ENCODE assay signal across 12 cellular contexts in the genomic region with DNA sequence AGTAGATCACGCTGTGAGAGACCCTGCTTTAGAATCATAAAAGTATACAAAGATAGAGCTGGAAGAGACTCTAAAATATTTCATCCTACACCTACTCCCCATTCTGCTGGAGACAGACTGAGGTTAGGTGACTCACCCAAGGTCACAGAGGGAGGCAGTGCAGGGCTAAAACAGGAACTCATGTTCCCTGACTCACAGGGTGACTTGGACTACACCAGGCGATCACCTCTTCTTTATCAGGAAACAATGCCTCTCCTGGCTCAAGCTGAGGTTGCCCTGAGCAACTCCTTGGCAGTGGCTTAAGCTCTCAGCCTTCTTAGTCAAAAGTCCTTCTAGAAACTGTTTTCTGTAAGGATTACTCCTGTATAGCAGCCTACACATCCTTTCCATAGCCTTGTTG. TPM values are rescaled to one million over a fixed set of nuclear protein-coding genes. Genes with fewer than 3 reads are reported as not detected.
DNase-seq lines count a peak whose midpoint lies in the region; ATAC-seq and TF ChIP-seq lines count a peak whose summit lies in the region.
"Had no signal": no experiment of that assay in that cellular context is flagged by ENCODE, and none has a peak within 500 bp of the region (broad histone marks: within the 10 kb centered on the region; RNA-seq: fewer than 3 reads in every experiment).

No MANE protein-coding gene starts in this region.

- peaks cover 40% of the 10 kb centered on the region for H3K27me3 Mint-ChIP-seq in activated CD8-positive, alpha-beta memory T cell treated with anti-CD3 and anti-CD28 coated beads, Interleukin-2, amount 10 ng/mL, durations not matched to agents 7 days and 5 days
- peaks cover 22% of the 10 kb centered on the region for H3K27me3 Mint-ChIP-seq in stimulated activated naive CD8-positive, alpha-beta T cell treated with anti-CD3 and anti-CD28 coated beads, Interleukin-15, amount 100 ng/mL, for 72 hours
- H3K27me3 Mint-ChIP-seq in type B pancreatic cell, result no peaks in the 10 kb centered on the region

- no peaks in the 10 kb centered on the region for H3K36me3 Mint-ChIP-seq in activated CD8-positive, alpha-beta memory T cell treated with anti-CD3 and anti-CD28 coated beads, Interleukin-2, amount 10 ng/mL, durations not matched to agents 7 days and 5 days
- H3K36me3 Mint-ChIP-seq in type B pancreatic cell, result no peaks in the 10 kb centered on the region
- H3K36me3 Mint-ChIP-seq: activated naive CD8-positive, alpha-beta T cell; CD8-positive, alpha-beta memory T cell had no signal

- H3K9me3 Mint-ChIP-seq in activated CD8-positive, alpha-beta memory T cell treated with anti-CD3 and anti-CD28 coated beads, Interleukin-2, amount 10 ng/mL, durations not matched to agents 7 days and 5 days (ENCODE audit: low read depth), result no peaks in the 10 kb centered on the region
- peaks cover 0 to 5% of the 10 kb centered on the region in 2 donors for H3K9me3 Mint-ChIP-seq in stimulated activated naive CD8-positive, alpha-beta T cell treated with anti-CD3 and anti-CD28 coated beads, Interleukin-15, amount 100 ng/mL, for 72 hours
- peaks cover 7% of the 10 kb centered on the region for H3K9me3 Mint-ChIP-seq in type B pancreatic cell

- H3K4me1 ChIP-seq in RWPE2 (ENCODE audit: insufficient read depth, poor library complexity, severe bottlenecking), result peaks cover 11% of the 10 kb centered on the region
- no peaks in the 10 kb centered on the region for H3K4me1 ChIP-seq in HAP-1

- TF ChIP-seq CTCF in RWPE2 (IDR thresholded peaks at IDR 0.05; ENCODE audit: poor library complexity, severe bottlenecking), result peak; percentile 35
- TF ChIP-seq CTCF in fibroblast of pulmonary artery (IDR thresholded peaks at IDR 0.05; ENCODE audit: low read length, missing control alignments), result no peak
- TF ChIP-seq CTCF in type B pancreatic cell (conservative IDR thresholded peaks at IDR 0.05), result no peak

- H3K27ac Mint-ChIP-seq in activated CD8-positive, alpha-beta memory T cell treated with anti-CD3 and anti-CD28 coated beads, Interleukin-2, amount 10 ng/mL, durations not matched to agents 7 days and 5 days, result no peak overlapping the region
- H3K27ac Mint-ChIP-seq in stimulated activated naive CD8-positive, alpha-beta T cell treated with anti-CD3 and anti-CD28 coated beads, Interleukin-15, amount 100 ng/mL, for 72 hours, result no peak overlapping the region
- H3K27ac Mint-ChIP-seq in type B pancreatic cell, result no peak overlapping the region
- H3K27ac Mint-ChIP-seq: activated naive CD8-positive, alpha-beta T cell; CD8-positive, alpha-beta memory T cell had no signal

- CTCF ChIA-PET in activated CD8-positive, alpha-beta memory T cell treated with anti-CD3 and anti-CD28 coated beads, Interleukin-2, amount 10 ng/mL, durations not matched to agents 7 days and 5 days (lab: Charles Lee), result no interaction called here

- ATAC-seq in activated CD8-positive, alpha-beta memory T cell treated with anti-CD3 and anti-CD28 coated beads, Interleukin-2, amount 10 ng/mL, durations not matched to agents 7 days and 5 days, result peak; percentile 39
- ATAC-seq in RWPE2 (ENCODE audit: low read depth) (peak; percentile 100), HG03045 (IDR thresholded peaks at IDR 0.05; ENCODE audit: unreplicated experiment) (no peak)
- ATAC-seq in stimulated activated naive CD8-positive, alpha-beta T cell treated with anti-CD3 and anti-CD28 coated beads, Interleukin-15, amount 100 ng/mL, for 72 hours, result peak; percentile 54

- H3K9me3 ChIP-seq in RWPE2 (ENCODE audit: severe bottlenecking) (no peaks in the 10 kb centered on the region), HAP-1 (no peaks in the 10 kb centered on the region; the same call in 1 of the 2 replicates)

- H3K36me3 ChIP-seq in RWPE2 (ENCODE audit: low read depth), result no peaks in the 10 kb centered on the region
- no peaks in the 10 kb centered on the region for H3K36me3 ChIP-seq in HAP-1 (replicated peaks)

- H3K4me3 ChIP-seq in RWPE2 (ENCODE audit: severe bottlenecking) (no peak overlapping the region), fibroblast of pulmonary artery (replicated peaks; ENCODE audit: low read depth, low read length) (no peak overlapping the region), HAP-1 (no peak overlapping the region)

- no peak for DNase-seq in activated CD8-positive, alpha-beta memory T cell treated with anti-CD3 and anti-CD28 coated beads, Interleukin-2, amount 10 ng/mL, durations not matched to agents 7 days and 5 days
- no peak for DNase-seq in activated CD8-positive, alpha-beta memory T cell treated with anti-CD3 and anti-CD28 coated beads, Interleukin-2, amount 50 U/mL, for 4 hours
- DNase-seq in RWPE2 (ENCODE audit: low spot score), result peak; percentile 86
- peak; percentile 98 for DNase-seq in fibroblast of pulmonary artery (ENCODE audit: low read depth)
- no peak for DNase-seq in stimulated activated naive CD8-positive, alpha-beta T cell treated with anti-CD3 and anti-CD28 coated beads, Interleukin-15, amount 100 ng/mL, for 72 hours
- no peak for DNase-seq in HAP-1 (ENCODE audit: low spot score in 2 of 2)
- no peak for DNase-seq in type B pancreatic cell (ENCODE audit: extremely low spot score, unreplicated experiment)
- DNase-seq: CD8-positive, alpha-beta memory T cell; midbrain; NCI-H774 had no signal

- H3K27me3 ChIP-seq in RWPE2 (ENCODE audit: insufficient read depth, poor library complexity, severe bottlenecking) (no peaks in the 10 kb centered on the region), HAP-1 (ENCODE audit: low read depth) (no peaks in the 10 kb centered on the region)

- H3K4me3 Mint-ChIP-seq in activated CD8-positive, alpha-beta memory T cell treated with anti-CD3 and anti-CD28 coated beads, Interleukin-2, amount 10 ng/mL, durations not matched to agents 7 days and 5 days, result no peak overlapping the region
- no peak overlapping the region for H3K4me3 Mint-ChIP-seq in stimulated activated naive CD8-positive, alpha-beta T cell treated with anti-CD3 and anti-CD28 coated beads, Interleukin-15, amount 100 ng/mL, for 72 hours
- H3K4me3 Mint-ChIP-seq in type B pancreatic cell, result no peak overlapping the region
- H3K4me3 Mint-ChIP-seq: activated naive CD8-positive, alpha-beta T cell; CD8-positive, alpha-beta memory T cell had no signal

- in situ Hi-C loops in HAP-1 (cut with MboI; ENCODE audit: low sequenced_read_pairs), result no loop called here

- H3K27ac ChIP-seq in RWPE2 (ENCODE audit: poor library complexity, severe bottlenecking), result peak overlapping the region; percentile 52

- peaks cover 1% of the 10 kb centered on the region for H3K4me1 Mint-ChIP-seq in activated CD8-positive, alpha-beta memory T cell treated with anti-CD3 and anti-CD28 coated beads, Interleukin-2, amount 10 ng/mL, durations not matched to agents 7 days and 5 days
- H3K4me1 Mint-ChIP-seq in stimulated activated naive CD8-positive, alpha-beta T cell treated with anti-CD3 and anti-CD28 coated beads, Interleukin-15, amount 100 ng/mL, for 72 hours, result no peaks in the 10 kb centered on the region
- no peaks in the 10 kb centered on the region for H3K4me1 Mint-ChIP-seq in type B pancreatic cell (ENCODE audit: unreplicated experiment)
- H3K4me1 Mint-ChIP-seq: CD8-positive, alpha-beta memory T cell had no signal

RNA-seq across cellular contexts. Expression of a gene that starts 26.4 kb away (rescaled TPM):
- 1 to 10 TPM in 1 of 2 experiments, not detected in 1; 4.1 TPM for total RNA-seq in activated CD8-positive, alpha-beta memory T cell treated with anti-CD3 and anti-CD28 coated beads, Interleukin-2, amount 10 ng/mL, durations not matched to agents 7 days and 5 days
- 8.2 and 16.9 TPM in 2 replicates for total RNA-seq in type B pancreatic cell (ENCODE audit: low replicate concordance)

Comparison
In these comparisons a context has a peak if more than half of its experiments do, and no peak if none do; other contexts are left out.
1. DNase-seq: peak in RWPE2 (single experiment) and fibroblast of pulmonary artery (single experiment); none in activated CD8-positive, alpha-beta memory T cell treated with anti-CD3 and anti-CD28 coated beads, Interleukin-2, amount 10 ng/mL, durations not matched to agents 7 days and 5 days (single experiment), activated CD8-positive, alpha-beta memory T cell treated with anti-CD3 and anti-CD28 coated beads, Interleukin-2, amount 50 U/mL, for 4 hours (single experiment), stimulated activated naive CD8-positive, alpha-beta T cell treated with anti-CD3 and anti-CD28 coated beads, Interleukin-15, amount 100 ng/mL, for 72 hours (0 of 2), HAP-1 (0 of 2) and type B pancreatic cell (single experiment).